ENCODE assay signal across 25 cellular contexts in genomic region chr19:9958451-9958850, GRCh38. TPM values are rescaled to one million over a fixed set of nuclear protein-coding genes. Genes with fewer than 3 reads are reported as not detected.
DNase-seq lines count a peak whose midpoint lies in the region; ATAC-seq, FAIRE-seq and TF ChIP-seq lines count a peak whose summit lies in the region.
"Had no signal": no experiment of that assay in that cellular context is flagged by ENCODE, and none has a peak within 500 bp of the region (broad histone marks: within the 10 kb centered on the region; RNA-seq: fewer than 3 reads in every experiment).

No MANE protein-coding gene starts in this region.

- H3K9me3 Mint-ChIP-seq in astrocyte (ENCODE audit: unreplicated experiment) (peaks cover 2% of the 10 kb centered on the region), mesothelial cell of epicardium (no peaks in the 10 kb centered on the region)
- H3K9me3 Mint-ChIP-seq: CD8-positive, alpha-beta memory T cell; type B pancreatic cell had no signal

- H3K36me3 ChIP-seq in astrocyte (ENCODE audit: insufficient read depth, low read length): no peaks in the 10 kb centered on the region
- H3K36me3 ChIP-seq in HAP-1 (replicated peaks): no peaks in the 10 kb centered on the region
- H3K36me3 ChIP-seq in vagina: peaks cover 0 to 18% of the 10 kb centered on the region in 2 donors
- H3K36me3 ChIP-seq: left lung, spleen had no signal

- no peak overlapping the region for H2AFZ ChIP-seq in astrocyte (ENCODE audit: low read depth, low read length)

- intact Hi-C loops in vagina (cut with DNase I): no loop called here

- no peak overlapping the region for H3K27ac ChIP-seq in astrocyte (ENCODE audit: low read depth, low read length)
- no peak overlapping the region for H3K27ac ChIP-seq in vagina
- H3K27ac ChIP-seq: 22Rv1, dorsolateral prefrontal cortex, left lung, RWPE1, spleen had no signal

- in situ Hi-C loops in HAP-1 (cut with MboI; ENCODE audit: low sequenced_read_pairs): no loop called here

- no peaks in the 10 kb centered on the region for H3K79me2 ChIP-seq in astrocyte (ENCODE audit: insufficient read depth, low read length)

- no peaks in the 10 kb centered on the region for H3K9me3 ChIP-seq in astrocyte (ENCODE audit: insufficient read depth, low read depth, low read length)
- no peaks in the 10 kb centered on the region for H3K9me3 ChIP-seq in HAP-1
- no peaks in the 10 kb centered on the region for H3K9me3 ChIP-seq in vagina
- H3K9me3 ChIP-seq: left lung, spleen had no signal

- peaks cover 2% of the 10 kb centered on the region for H3K27me3 Mint-ChIP-seq in astrocyte (ENCODE audit: low read depth, unreplicated experiment)
- peaks cover 30% of the 10 kb centered on the region for H3K27me3 Mint-ChIP-seq in mesothelial cell of epicardium (ENCODE audit: low read depth)
- H3K27me3 Mint-ChIP-seq: T-helper 17 cell had no signal

- no peak overlapping the region for H3K4me3 Mint-ChIP-seq in astrocyte (ENCODE audit: unreplicated experiment)
- no peak overlapping the region for H3K4me3 Mint-ChIP-seq in mesothelial cell of epicardium
- H3K4me3 Mint-ChIP-seq: activated CD8-positive, alpha-beta memory T cell treated with anti-CD3 and anti-CD28 coated beads, Interleukin-2, amount 10 ng/mL, durations not matched to agents 7 days and 5 days; CD8-positive, alpha-beta memory T cell; T-helper 17 cell; type B pancreatic cell had no signal

- FAIRE-seq in astrocyte (lab: Jason Lieb, UNC): no peak
- FAIRE-seq: GM12878 had no signal

- TF ChIP-seq POLR2A in vagina (IDR thresholded peaks at IDR 0.05): no peak

- H3K4me3 ChIP-seq in astrocyte (ENCODE audit: insufficient read depth, low read depth, low read length): no peak overlapping the region
- no peak overlapping the region for H3K4me3 ChIP-seq in fibroblast of the aortic adventitia (ENCODE audit: low read depth, low read length)
- H3K4me3 ChIP-seq in HAP-1: no peak overlapping the region
- H3K4me3 ChIP-seq in vagina: no peak overlapping the region
- H3K4me3 ChIP-seq: dorsolateral prefrontal cortex, GM12878, left lung, spleen had no signal

- H3K4me1 ChIP-seq in astrocyte (ENCODE audit: insufficient read depth, low read length) (peaks cover 4% of the 10 kb centered on the region), HAP-1 (no peaks in the 10 kb centered on the region), vagina (no peaks in the 10 kb centered on the region)
- H3K4me1 ChIP-seq: left lung, spleen had no signal

- peak overlapping the region; percentile 87 for H3K27ac Mint-ChIP-seq in astrocyte (ENCODE audit: unreplicated experiment)
- no peak overlapping the region for H3K27ac Mint-ChIP-seq in mesothelial cell of epicardium
- H3K27ac Mint-ChIP-seq: activated CD8-positive, alpha-beta memory T cell treated with anti-CD3 and anti-CD28 coated beads, Interleukin-2, amount 10 ng/mL, durations not matched to agents 7 days and 5 days; CD8-positive, alpha-beta memory T cell; T-helper 17 cell; type B pancreatic cell had no signal

- DNase-seq in A172 (ENCODE audit: low spot score): peak; percentile 68
- peak; percentile 29 for DNase-seq in GOT3 (lab: John Stamatoyannopoulos, UW)
- peak; percentile 93 for DNase-seq in astrocyte (ENCODE audit: low read depth)
- DNase-seq in fibroblast of the aortic adventitia (ENCODE audit: low read depth): peak; percentile 84
- no peak for DNase-seq in HAP-1 (ENCODE audit: low spot score in 2 of 2)
- no peak for DNase-seq in vagina (ENCODE audit: extremely low spot score in 2 of 2)
- DNase-seq in mesothelial cell of epicardium (ENCODE audit: low spot score in 2 of 2, unreplicated experiment in 2 of 2): no peak
- DNase-seq: activated CD8-positive, alpha-beta memory T cell treated with anti-CD3 and anti-CD28 coated beads, Interleukin-2, amount 10 ng/mL, durations not matched to agents 7 days and 5 days; activated effector memory CD4-positive, alpha-beta T cell treated with Interleukin-2 at 50 U/mL for 16 hours; aorta; CD8-positive, alpha-beta memory T cell; DND-41; dorsolateral prefrontal cortex; left lung; NCI-H1436 treated with DMSO at 0.1 percent for 48 hours; spleen; T-helper 17 cell had no signal

- H4K20me1 ChIP-seq in astrocyte (ENCODE audit: insufficient read depth, low read length): no peaks in the 10 kb centered on the region

- no peak for ATAC-seq in GM19463 (IDR thresholded peaks at IDR 0.05; ENCODE audit: unreplicated experiment)
- ATAC-seq: activated CD4-positive, CD25-positive, alpha-beta regulatory T cell treated with anti-CD3 and anti-CD28 coated beads, Interleukin-2, amount 50 U/mL, for 24 hours; activated CD8-positive, alpha-beta memory T cell treated with anti-CD3 and anti-CD28 coated beads, Interleukin-2, amount 10 ng/mL, durations not matched to agents 7 days and 5 days; esophagus mucosa; GM12878; left lung; T-helper 17 cell had no signal

- H3K36me3 Mint-ChIP-seq in astrocyte (ENCODE audit: low read depth, unreplicated experiment): no peaks in the 10 kb centered on the region
- H3K36me3 Mint-ChIP-seq in mesothelial cell of epicardium: no peaks in the 10 kb centered on the region
- H3K36me3 Mint-ChIP-seq: activated CD8-positive, alpha-beta memory T cell treated with anti-CD3 and anti-CD28 coated beads, Interleukin-2, amount 10 ng/mL, durations not matched to agents 7 days and 5 days; type B pancreatic cell had no signal

- H3K9ac ChIP-seq in astrocyte (ENCODE audit: low read length): peak overlapping the region; percentile 22

- TF ChIP-seq CTCF in astrocyte (IDR thresholded peaks at IDR 0.05; ENCODE audit: insufficient read depth, low read depth, low read length): no peak
- TF ChIP-seq CTCF in fibroblast of the aortic adventitia (IDR thresholded peaks at IDR 0.05; ENCODE audit: insufficient read depth, low read length): peak; percentile 10
- TF ChIP-seq CTCF in vagina (IDR thresholded peaks at IDR 0.05): no peak
- TF ChIP-seq CTCF in mesothelial cell of epicardium (IDR thresholded peaks at IDR 0.05; ENCODE audit: unreplicated experiment): no peak

- H3K4me2 ChIP-seq in astrocyte (ENCODE audit: low read length): no peak overlapping the region

- H3K27me3 ChIP-seq in astrocyte (ENCODE audit: insufficient read depth, low read length): no peaks in the 10 kb centered on the region
- H3K27me3 ChIP-seq in HAP-1 (ENCODE audit: low read depth): no peaks in the 10 kb centered on the region
- H3K27me3 ChIP-seq in vagina: no peaks in the 10 kb centered on the region

- peaks cover 4% of the 10 kb centered on the region for H3K4me1 Mint-ChIP-seq in astrocyte (ENCODE audit: low read depth, unreplicated experiment)
- H3K4me1 Mint-ChIP-seq in mesothelial cell of epicardium: peaks cover 4% of the 10 kb centered on the region
- H3K4me1 Mint-ChIP-seq: activated CD8-positive, alpha-beta memory T cell treated with anti-CD3 and anti-CD28 coated beads, Interleukin-2, amount 10 ng/mL, durations not matched to agents 7 days and 5 days; CD8-positive, alpha-beta memory T cell; T-helper 17 cell had no signal

RNA-seq across cellular contexts. Expression of gene OLFM2, which starts 22.1 kb away (rescaled TPM):
- 0.77 and 2.2 TPM in 2 replicates for total RNA-seq in A172 (2014; rRNA removed; shearing (Covaris generic))
- total RNA-seq in astrocyte (71.3 and 97.4 TPM in 2 replicates), fibroblast of the aortic adventitia (ENCODE audit: low replicate concordance) (0.82 and 16.0 TPM in 2 replicates), vagina (13.8 TPM), mesothelial cell of epicardium (91.7 to 100 TPM (median 99.2 TPM) in 3 replicates)

RNA-seq across cellular contexts. Expression of gene COL5A3, which starts 51.9 kb away (rescaled TPM):
- 0.02 and 0.22 TPM in 2 replicates for total RNA-seq in A172 (2014; rRNA removed; shearing (Covaris generic))
- total RNA-seq in astrocyte: 22.2 and 28.0 TPM in 2 replicates
- 4.1 and 5.2 TPM in 2 replicates for total RNA-seq in fibroblast of the aortic adventitia (ENCODE audit: low replicate concordance)
- 13.3 TPM for total RNA-seq in vagina
- 3.3 to 4.4 TPM (median 4.0 TPM) in 3 replicates for total RNA-seq in mesothelial cell of epicardium

RNA-seq across cellular contexts. Expression of gene RDH8, which starts 54.8 kb away (rescaled TPM):
- not detected in 2 replicates for total RNA-seq in A172 (2014; rRNA removed; shearing (Covaris generic))
- not detected in 2 replicates for total RNA-seq in astrocyte
- not detected in 2 replicates for total RNA-seq in fibroblast of the aortic adventitia (ENCODE audit: low replicate concordance)
- total RNA-seq in vagina: not detected
- not detected in 3 replicates for total RNA-seq in mesothelial cell of epicardium
- total RNA-seq: activated CD8-positive, alpha-beta memory T cell treated with anti-CD3 and anti-CD28 coated beads, Interleukin-2, amount 10 ng/mL, durations not matched to agents 7 days and 5 days; aorta; CD8-positive, alpha-beta memory T cell; dorsolateral prefrontal cortex; esophagus mucosa; GM12878; left lung; posterior vena cava; spleen; T-helper 17 cell had no signal

Comparison
In these comparisons a context has a peak if more than half of its experiments do, and no peak if none do; other contexts are left out.
1. DNase-seq: peak in A172 (single experiment), GOT3 (single experiment), astrocyte (single experiment) and fibroblast of the aortic adventitia (single experiment); none in HAP-1 (0 of 2), vagina (0 of 2) and mesothelial cell of epicardium (0 of 2).